In the genomic region with DNA sequence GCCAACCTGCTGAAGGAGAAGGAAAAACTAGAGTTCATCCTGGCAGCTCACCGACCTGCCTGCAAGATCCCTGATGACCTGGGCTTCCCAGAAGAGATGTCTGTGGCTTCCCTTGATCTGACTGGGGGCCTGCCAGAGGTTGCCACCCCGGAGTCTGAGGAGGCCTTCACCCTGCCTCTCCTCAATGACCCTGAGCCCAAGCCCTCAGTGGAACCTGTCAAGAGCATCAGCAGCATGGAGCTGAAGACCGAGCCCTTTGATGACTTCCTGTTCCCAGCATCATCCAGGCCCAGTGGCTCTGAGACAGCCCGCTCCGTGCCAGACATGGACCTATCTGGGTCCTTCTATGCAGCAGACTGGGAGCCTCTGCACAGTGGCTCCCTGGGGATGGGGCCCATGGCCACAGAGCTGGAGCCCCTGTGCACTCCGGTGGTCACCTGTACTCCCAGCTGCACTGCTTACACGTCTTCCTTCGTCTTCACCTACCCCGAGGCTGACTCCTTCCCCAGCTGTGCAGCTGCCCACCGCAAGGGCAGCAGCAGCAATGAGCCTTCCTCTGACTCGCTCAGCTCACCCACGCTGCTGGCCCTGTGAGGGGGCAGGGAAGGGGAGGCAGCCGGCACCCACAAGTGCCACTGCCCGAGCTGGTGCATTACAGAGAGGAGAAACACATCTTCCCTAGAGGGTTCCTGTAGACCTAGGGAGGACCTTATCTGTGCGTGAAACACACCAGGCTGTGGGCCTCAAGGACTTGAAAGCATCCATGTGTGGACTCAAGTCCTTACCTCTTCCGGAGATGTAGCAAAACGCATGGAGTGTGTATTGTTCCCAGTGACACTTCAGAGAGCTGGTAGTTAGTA, we compare ENCODE assay signal across 1 cellular context.
TF ChIP-seq lines count a peak whose summit lies in the region.

No MANE protein-coding gene starts in this region.

TF ChIP-seq in K562, 482 proteins besides CTCF, POLR2A, EP300 and RAD21 (continued from another document):
- TF ChIP-seq FIP1L1 (IDR thresholded peaks at IDR 0.05; ENCODE audit: low read depth, low read length, poor library complexity, severe bottlenecking) (peak; percentile 73), KDM1A (IDR thresholded peaks at IDR 0.05) (no peak), POLR2G (IDR thresholded peaks at IDR 0.05; ENCODE audit: low read depth, low read length) (peak; percentile 86), TEAD4 (IDR thresholded peaks at IDR 0.05; ENCODE audit: low read length) (no peak), TEAD4 (CRISPR knock-in tag; IDR thresholded peaks at IDR 0.05; ENCODE audit: borderline replicate concordance) (no peak), SMARCA4 (IDR thresholded peaks at IDR 0.05) (no peak), TAF15 (IDR thresholded peaks at IDR 0.05; ENCODE audit: low read depth, low read length) (no peak), TGIF2 (CRISPR knock-in tag; IDR thresholded peaks at IDR 0.05) (no peak), RBFOX2 (IDR thresholded peaks at IDR 0.05; ENCODE audit: low read depth, low read length) (peak; percentile 98), PRPF4 (IDR thresholded peaks at IDR 0.05; ENCODE audit: insufficient read depth, low read depth, low read length, poor library complexity, severe bottlenecking) (peak; percentile 53), ZKSCAN8 (CRISPR knock-in tag; IDR thresholded peaks at IDR 0.05) (no peak), PCBP1 (IDR thresholded peaks at IDR 0.05; ENCODE audit: low read depth, low read length, poor library complexity, severe bottlenecking) (no peak), ZNF311 (CRISPR knock-in tag; IDR thresholded peaks at IDR 0.05) (no peak), RBM22 (IDR thresholded peaks at IDR 0.05; ENCODE audit: low read depth, low read length, poor library complexity, severe bottlenecking) (peak; percentile 82), ESRRB (CRISPR knock-in tag; IDR thresholded peaks at IDR 0.05; ENCODE audit: borderline replicate concordance) (no peak), POLR2AphosphoS2 (IDR thresholded peaks at IDR 0.05; ENCODE audit: low read length) (no peak), POLR2AphosphoS5 (IDR thresholded peaks at IDR 0.05; ENCODE audit: control insufficient read depth, insufficient read depth, low read depth, low read length) (peak; percentile 59; the same call in 1 of the 2 replicates), ZC3H4 (CRISPR knock-in tag; IDR thresholded peaks at IDR 0.05; ENCODE audit: borderline replicate concordance) (peak; percentile 82; the same call in 1 of the 2 replicates)
- TF ChIP-seq, protein P1, sequence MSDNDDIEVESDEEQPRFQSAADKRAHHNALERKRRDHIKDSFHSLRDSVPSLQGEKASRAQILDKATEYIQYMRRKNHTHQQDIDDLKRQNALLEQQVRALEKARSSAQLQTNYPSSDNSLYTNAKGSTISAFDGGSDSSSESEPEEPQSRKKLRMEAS (CRISPR knock-in tag; IDR thresholded peaks at IDR 0.05) = no peak
- TF ChIP-seq, protein P2, sequence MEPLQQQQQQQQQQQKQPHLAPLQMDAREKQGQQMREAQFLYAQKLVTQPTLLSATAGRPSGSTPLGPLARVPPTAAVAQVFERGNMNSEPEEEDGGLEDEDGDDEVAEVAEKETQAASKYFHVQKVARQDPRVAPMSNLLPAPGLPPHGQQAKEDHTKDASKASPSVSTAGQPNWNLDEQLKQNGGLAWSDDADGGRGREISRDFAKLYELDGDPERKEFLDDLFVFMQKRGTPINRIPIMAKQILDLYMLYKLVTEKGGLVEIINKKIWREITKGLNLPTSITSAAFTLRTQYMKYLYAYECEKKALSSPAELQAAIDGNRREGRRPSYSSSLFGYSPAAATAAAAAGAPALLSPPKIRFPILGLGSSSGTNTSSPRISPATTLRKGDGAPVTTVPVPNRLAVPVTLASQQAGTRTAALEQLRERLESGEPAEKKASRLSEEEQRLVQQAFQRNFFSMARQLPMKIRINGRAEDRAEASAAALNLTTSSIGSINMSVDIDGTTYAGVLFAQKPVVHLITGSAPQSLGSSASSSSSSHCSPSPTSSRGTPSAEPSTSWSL (CRISPR knock-in tag; IDR thresholded peaks at IDR 0.05; ENCODE audit: borderline replicate concordance) = no peak
- TF ChIP-seq, protein P3, sequence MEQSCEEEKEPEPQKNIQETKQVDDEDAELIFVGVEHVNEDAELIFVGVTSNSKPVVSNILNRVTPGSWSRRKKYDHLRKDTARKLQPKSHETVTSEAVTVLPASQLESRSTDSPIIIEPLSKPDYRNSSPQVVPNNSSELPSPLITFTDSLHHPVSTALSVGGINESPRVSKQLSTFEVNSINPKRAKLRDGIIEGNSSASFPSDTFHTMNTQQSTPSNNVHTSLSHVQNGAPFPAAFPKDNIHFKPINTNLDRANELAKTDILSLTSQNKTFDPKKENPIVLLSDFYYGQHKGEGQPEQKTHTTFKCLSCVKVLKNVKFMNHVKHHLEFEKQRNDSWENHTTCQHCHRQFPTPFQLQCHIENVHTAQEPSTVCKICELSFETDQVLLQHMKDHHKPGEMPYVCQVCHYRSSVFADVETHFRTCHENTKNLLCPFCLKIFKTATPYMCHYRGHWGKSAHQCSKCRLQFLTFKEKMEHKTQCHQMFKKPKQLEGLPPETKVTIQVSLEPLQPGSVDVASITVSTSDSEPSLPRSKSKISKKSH (CRISPR knock-in tag; IDR thresholded peaks at IDR 0.05) = no peak
- TF ChIP-seq, protein P4, sequence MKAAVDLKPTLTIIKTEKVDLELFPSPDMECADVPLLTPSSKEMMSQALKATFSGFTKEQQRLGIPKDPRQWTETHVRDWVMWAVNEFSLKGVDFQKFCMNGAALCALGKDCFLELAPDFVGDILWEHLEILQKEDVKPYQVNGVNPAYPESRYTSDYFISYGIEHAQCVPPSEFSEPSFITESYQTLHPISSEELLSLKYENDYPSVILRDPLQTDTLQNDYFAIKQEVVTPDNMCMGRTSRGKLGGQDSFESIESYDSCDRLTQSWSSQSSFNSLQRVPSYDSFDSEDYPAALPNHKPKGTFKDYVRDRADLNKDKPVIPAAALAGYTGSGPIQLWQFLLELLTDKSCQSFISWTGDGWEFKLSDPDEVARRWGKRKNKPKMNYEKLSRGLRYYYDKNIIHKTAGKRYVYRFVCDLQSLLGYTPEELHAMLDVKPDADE (conservative IDR thresholded peaks at IDR 0.05; ENCODE audit: control insufficient read depth, low read depth, low read length) = 0 out of 2 replicates have a peak, but pooled peaks have one; percentile 15
